7 cellular contexts compared by ENCODE assay signal in the genomic region with DNA sequence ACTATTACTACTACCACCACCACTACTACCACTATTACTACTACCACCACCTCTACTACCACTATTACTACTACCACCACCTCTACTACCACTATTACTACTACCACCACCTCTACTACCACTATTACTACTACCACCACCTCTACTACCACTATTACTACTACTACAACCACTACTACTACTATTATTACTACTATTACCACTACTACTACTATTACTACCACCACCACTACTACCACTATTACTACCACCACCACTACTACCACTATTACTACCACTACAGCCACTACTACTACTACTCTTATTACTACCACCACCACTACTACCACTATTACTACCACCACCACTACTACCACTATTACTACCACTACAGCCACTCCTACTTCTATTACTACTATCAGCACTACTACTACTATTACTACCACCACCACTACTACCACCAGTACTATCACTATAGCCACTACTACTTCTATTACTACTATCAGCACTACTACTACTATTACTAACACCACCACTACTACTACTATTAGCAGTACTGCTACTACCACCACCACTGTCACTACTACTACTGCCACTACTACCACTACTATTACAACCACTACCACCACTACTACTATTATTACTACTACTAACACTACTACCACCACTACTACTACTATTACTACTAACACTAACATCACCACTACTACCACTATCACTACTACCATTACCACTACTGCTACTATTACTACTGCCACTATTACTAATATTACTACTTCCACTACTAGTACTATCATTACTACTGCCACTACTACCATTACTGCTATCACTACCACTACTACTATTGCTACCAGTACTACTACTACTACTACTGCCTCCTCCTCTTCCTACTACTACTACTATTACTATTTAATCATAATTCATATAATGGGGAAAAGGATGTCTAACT.
DNase-seq lines count a peak whose midpoint lies in the region; ATAC-seq, FAIRE-seq and TF ChIP-seq lines count a peak whose summit lies in the region.
"Not testable (repeated sequence)": the region's sequence is repeated elsewhere in the genome, so short reads cannot be mapped to it uniquely, and the experiment has no call there.

No MANE protein-coding gene starts in this region.

- not testable (repeated sequence) for H3K4me1 Mint-ChIP-seq in Caco-2 (ENCODE audit: low read depth, unreplicated experiment); WTC11; chondrocyte (ENCODE audit: low read depth); endothelial cell (ENCODE audit: unreplicated experiment); progenitor cell of endocrine pancreas (ENCODE audit: low read depth)
- peaks cover 25% of the 10 kb centered on the region for H3K4me1 Mint-ChIP-seq in mesothelial cell of epicardium

- H3K36me3 ChIP-seq in Caco-2 (ENCODE audit: control insufficient read depth, insufficient read depth, low read length), result not testable (repeated sequence)

- not testable (repeated sequence) for H3K27me3 ChIP-seq in Caco-2 (replicated peaks; ENCODE audit: control insufficient read depth, insufficient read depth, low read length)

- H3K4me3 Mint-ChIP-seq in Caco-2 (ENCODE audit: unreplicated experiment) (peak overlapping the region; percentile 57), endothelial cell (ENCODE audit: unreplicated experiment) (peak overlapping the region; percentile 82), progenitor cell of endocrine pancreas (ENCODE audit: low read depth) (peak overlapping the region; percentile 7)
- not testable (repeated sequence) for H3K4me3 Mint-ChIP-seq in WTC11; chondrocyte (ENCODE audit: unreplicated experiment); mesothelial cell of epicardium

- H3K27ac Mint-ChIP-seq in Caco-2 (ENCODE audit: unreplicated experiment) (peak overlapping the region; percentile 84), chondrocyte (ENCODE audit: unreplicated experiment) (peak overlapping the region; percentile 77), endothelial cell (ENCODE audit: unreplicated experiment) (peak overlapping the region; percentile 91), mesothelial cell of epicardium (peak overlapping the region; percentile 33), progenitor cell of endocrine pancreas (peak overlapping the region; percentile 96)
- not testable (repeated sequence) for H3K27ac Mint-ChIP-seq in WTC11

- FAIRE-seq in HTR-8/SVneo (lab: Jason Lieb, UNC), result peak; percentile 100

- CTCF ChIA-PET in Caco-2 (lab: Charles Lee); WTC11 (lab: Charles Lee): not testable (repeated sequence)

- BruUV-seq in Caco-2 (replicated peaks; lab: Mats Ljungman, UMichigan), result not testable (repeated sequence)

- POLR2A ChIA-PET in Caco-2 (lab: Charles Lee); WTC11 (lab: Charles Lee): not testable (repeated sequence)

- intact Hi-C loops in Caco-2 (cut with micrococcal nuclease; ENCODE audit: unreplicated experiment), result not testable (repeated sequence)

- H3K27me3 Mint-ChIP-seq in Caco-2 (ENCODE audit: insufficient read depth, unreplicated experiment); chondrocyte (ENCODE audit: low read depth); mesothelial cell of epicardium (ENCODE audit: low read depth); progenitor cell of endocrine pancreas: not testable (repeated sequence)
- peaks cover 17% of the 10 kb centered on the region for H3K27me3 Mint-ChIP-seq in WTC11 (ENCODE audit: low read depth)
- H3K27me3 Mint-ChIP-seq in endothelial cell (ENCODE audit: unreplicated experiment), result peaks cover 10% of the 10 kb centered on the region

- H3K4me1 ChIP-seq in Caco-2, result not testable (repeated sequence)

- peak in 1 of 2 experiments; percentile 0 for DNase-seq in Caco-2
- DNase-seq in HTR-8/SVneo (ENCODE audit: insufficient read length, low spot score); WTC11 (ENCODE audit: low spot score); chondrocyte (ENCODE audit: low spot score); endothelial cell (ENCODE audit: low spot score); mesothelial cell of epicardium (ENCODE audit: low spot score in 2 of 2, unreplicated experiment in 2 of 2); progenitor cell of endocrine pancreas (ENCODE audit: low spot score, unreplicated experiment): not testable (repeated sequence)

- TF ChIP-seq CTCF in Caco-2 (IDR thresholded peaks at IDR 0.05; ENCODE audit: insufficient read depth in 1 of 2, low read depth in 1 of 2, low read length in 1 of 2, severe bottlenecking in 1 of 2, unreplicated experiment in 1 of 2); WTC11 (IDR thresholded peaks at IDR 0.05); chondrocyte (IDR thresholded peaks at IDR 0.05); endothelial cell (IDR thresholded peaks at IDR 0.05; ENCODE audit: unreplicated experiment); mesothelial cell of epicardium (IDR thresholded peaks at IDR 0.05; ENCODE audit: unreplicated experiment); progenitor cell of endocrine pancreas (IDR thresholded peaks at IDR 0.05; ENCODE audit: unreplicated experiment): not testable (repeated sequence)

- H3K9me3 Mint-ChIP-seq in Caco-2 (ENCODE audit: unreplicated experiment) (peaks cover 42% of the 10 kb centered on the region), WTC11 (peaks cover 88% of the 10 kb centered on the region), chondrocyte (ENCODE audit: low read depth) (peaks cover 16% of the 10 kb centered on the region), endothelial cell (ENCODE audit: unreplicated experiment) (peaks cover 24% of the 10 kb centered on the region), mesothelial cell of epicardium (peaks cover 14% of the 10 kb centered on the region), progenitor cell of endocrine pancreas (ENCODE audit: low read depth) (peaks cover 15% of the 10 kb centered on the region)

- H3K9me3 ChIP-seq in Caco-2, result peaks cover 27% of the 10 kb centered on the region

- H3K4me3 ChIP-seq in Caco-2 (ENCODE audit: low read depth, low read length), result not testable (repeated sequence)

- H3K36me3 Mint-ChIP-seq in Caco-2 (ENCODE audit: insufficient read depth, unreplicated experiment) (peaks cover 27% of the 10 kb centered on the region), WTC11 (peaks cover 93% of the 10 kb centered on the region)
- H3K36me3 Mint-ChIP-seq in chondrocyte (ENCODE audit: low read depth); endothelial cell (ENCODE audit: low read depth, unreplicated experiment); mesothelial cell of epicardium; progenitor cell of endocrine pancreas (ENCODE audit: insufficient read depth): not testable (repeated sequence)

- ATAC-seq in WTC11, result not testable (repeated sequence)

TF ChIP-seq in WTC11, 78 proteins besides CTCF, POLR2A, EP300 and RAD21:
- peak; percentile 83; the same call in 1 of the 2 replicates for TF ChIP-seq OVOL2 (CRISPR knock-in tag; IDR thresholded peaks at IDR 0.05; ENCODE audit: borderline replicate concordance)
- TF ChIP-seq SOX15 (CRISPR knock-in tag; IDR thresholded peaks at IDR 0.05), result peak; percentile 36; the same call in 1 of the 2 replicates
